ENCODE assay signal across 8 cellular contexts in genomic region chr21:45287438-45288391, GRCh38. TPM values are rescaled to one million over a fixed set of nuclear protein-coding genes. Genes with fewer than 3 reads are reported as not detected.
A peak's percentile ranks its signal among the peaks of the same experiment; 100 is the strongest.
DNase-seq lines count a peak whose midpoint lies in the region; TF ChIP-seq lines count a peak whose summit lies in the region.

Gene POFUT2 (minus strand): TSS chr21:45287895. CDS start chr21:45287871, 24 bp downstream.

- H3K36me3 ChIP-seq in DOHH2 (ENCODE audit: control insufficient read depth, low read length): peaks cover 5% of the 10 kb centered on the region; the same call in 1 of the 2 replicates
- H3K36me3 ChIP-seq in esophagus muscularis mucosa: peaks cover 19 to 37% (median 32%) of the 10 kb centered on the region in 4 donors

- WGBS in esophagus muscularis mucosa: 7% methylated on average over 4 of the region's 90 CpGs

- peaks cover 10% of the 10 kb centered on the region for H3K4me1 ChIP-seq in DOHH2 (ENCODE audit: control insufficient read depth, low read length)
- peaks cover 25 to 54% (median 47%) of the 10 kb centered on the region in 4 donors for H3K4me1 ChIP-seq in esophagus muscularis mucosa

- H3F3A ChIP-seq in DOHH2 (ENCODE audit: control insufficient read depth, insufficient read depth): 0 out of 2 replicates have a peak, but pooled peaks cover 3% of the 10 kb centered on the region

- TF ChIP-seq POLR2A in esophagus muscularis mucosa (IDR thresholded peaks at IDR 0.05; ENCODE audit: low read depth): no peak

- TF ChIP-seq EP300 in esophagus muscularis mucosa (IDR thresholded peaks at IDR 0.05): no peak

- H3K27ac ChIP-seq in DOHH2 (ENCODE audit: low read depth, low read length) (no peak within 1 kb of the TSS), esophagus muscularis mucosa (replicated peaks in 1 of 4) (peak within 1 kb of the TSS; percentile 81 to 87 (median 86))

- DNase-seq in GOT3 (lab: John Stamatoyannopoulos, UW): peak; percentile 93
- DNase-seq in LNCaP clone FGC (ENCODE audit: low read depth): peak; percentile 63
- peak; percentile 86 for DNase-seq in RPMI7951 (ENCODE audit: low read depth)
- DNase-seq in activated T-helper 1 cell treated with Interleukin-2 at 50 U/mL for 16 hours (ENCODE audit: low read depth): peak; percentile 99
- peak; percentile 98 for DNase-seq in esophagus muscularis mucosa (ENCODE audit: extremely low spot score)
- peak; percentile 96 for DNase-seq in myocyte (ENCODE audit: low read depth)
- peak; percentile 95 to 97 for DNase-seq in stimulated activated CD8-positive, alpha-beta memory T cell treated with anti-CD3 and anti-CD28 coated beads, Interleukin-7, amount 100 ng/mL, for 4 hours (ENCODE audit: low read depth in 2 of 2)

- H3K27me3 ChIP-seq in DOHH2 (ENCODE audit: control insufficient read depth, low read length): no peaks in the 10 kb centered on the region
- H3K27me3 ChIP-seq in esophagus muscularis mucosa: no peaks in the 10 kb centered on the region

- H3K4me2 ChIP-seq in DOHH2 (ENCODE audit: low read length): peak within 1 kb of the TSS; percentile 50

- TF ChIP-seq CTCF in DOHH2 (IDR thresholded peaks at IDR 0.05; ENCODE audit: low read depth, low read length, poor library complexity, severe bottlenecking) (no peak), LNCaP clone FGC (IDR thresholded peaks at IDR 0.05; ENCODE audit: control insufficient read depth, extremely low read depth, insufficient read depth) (no peak), esophagus muscularis mucosa (IDR thresholded peaks at IDR 0.05) (peak in 1 of 3 experiments; percentile 9)

- intact Hi-C loops in esophagus muscularis mucosa (cut with DNase I): no loop called here

- no peaks in the 10 kb centered on the region for H3K9me2 ChIP-seq in DOHH2 (replicated peaks; ENCODE audit: control insufficient read depth, low read length)

- H3K79me2 ChIP-seq in DOHH2 (ENCODE audit: control insufficient read depth, low read length): no peaks in the 10 kb centered on the region

- peak within 1 kb of the TSS; percentile 74 for H3K4me3 ChIP-seq in DOHH2 (ENCODE audit: low read length)
- peak within 1 kb of the TSS; percentile 66 for H3K4me3 ChIP-seq in LNCaP clone FGC (ENCODE audit: low read depth, low read length)
- peak within 1 kb of the TSS; percentile 65 to 91 (median 74) for H3K4me3 ChIP-seq in esophagus muscularis mucosa

- H3K9me3 ChIP-seq in DOHH2 (ENCODE audit: control insufficient read depth, insufficient read depth, low read length): no peaks in the 10 kb centered on the region
- no peaks in the 10 kb centered on the region for H3K9me3 ChIP-seq in esophagus muscularis mucosa

- no peaks in the 10 kb centered on the region for H4K20me1 ChIP-seq in DOHH2 (ENCODE audit: control insufficient read depth, insufficient read depth, low read depth, low read length)

RNA-seq across cellular contexts. Expression of gene POFUT2, which starts in this region (rescaled TPM):
- 24.6 and 30.3 TPM in 2 replicates for total RNA-seq in RPMI7951 (2014; rRNA removed; shearing (Covaris generic))
- total RNA-seq in esophagus muscularis mucosa (10 to 100 TPM; 15.8 to 21.6 (median 18.7) TPM), myocyte (43.8 and 46.9 TPM in 2 replicates)
- polyA plus RNA-seq in myocyte (2012): 74.5 TPM
